14 cellular contexts compared by ENCODE assay signal in the genomic region with DNA sequence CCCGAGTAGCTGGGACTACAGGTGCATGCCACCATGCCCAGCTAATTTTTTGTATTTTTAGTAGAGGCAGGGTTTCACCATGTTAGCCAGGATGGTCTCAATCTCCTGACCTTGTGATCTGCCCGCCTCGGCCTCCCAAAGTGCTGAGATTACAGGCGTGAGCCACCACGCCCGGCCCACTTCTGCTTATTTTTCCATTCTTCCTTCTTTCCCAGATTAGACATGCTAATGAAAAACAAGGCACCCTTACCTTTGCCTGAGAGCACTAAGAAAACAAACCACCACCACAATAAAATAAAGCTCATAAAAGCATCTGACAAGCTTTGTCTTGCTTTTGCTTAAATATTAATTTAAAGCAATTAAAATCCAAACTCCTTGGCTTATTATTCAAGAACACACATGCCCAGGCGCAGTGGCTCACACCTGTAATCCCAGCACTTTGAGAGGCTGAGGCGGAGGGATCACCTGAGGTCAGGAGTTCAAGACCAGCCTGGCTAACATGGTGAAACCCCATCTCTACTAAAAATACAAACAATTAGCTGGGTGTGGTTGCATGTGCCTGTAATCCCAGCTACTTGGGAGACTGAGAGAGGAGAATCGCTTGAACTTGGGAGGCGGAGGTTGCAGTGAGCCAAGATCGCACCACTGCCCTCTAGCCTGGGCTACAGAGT. TPM values are rescaled to one million over a fixed set of nuclear protein-coding genes. Genes with fewer than 3 reads are reported as not detected.
"Had no signal": no experiment of that assay in that cellular context is flagged by ENCODE, and none has a peak within 500 bp of the region (broad histone marks: within the 10 kb centered on the region; RNA-seq: fewer than 3 reads in every experiment).

No MANE protein-coding gene starts in this region.

RNA-seq across cellular contexts. Expression of gene HTR3D, which starts 24.3 kb away (rescaled TPM):
- total RNA-seq: aorta; cardiac septum; chondrocyte; dermis blood vessel endothelial cell; esophagus muscularis mucosa; heart left ventricle; lower leg skin; natural killer cell; osteocyte; pulmonary artery endothelial cell; T-helper 2 cell treated with Interferon-gamma antibody and Interleukin-4, amounts not matched to agents 100 ng/mL and 5 ng/mL, for 36 hours; testis; vagina had no signal
- polyA plus RNA-seq: adipose tissue, aorta, heart left ventricle had no signal

RNA-seq across cellular contexts. Expression of gene HTR3C, which starts 45.6 kb away (rescaled TPM):
- total RNA-seq: aorta; cardiac septum; chondrocyte; dermis blood vessel endothelial cell; esophagus muscularis mucosa; heart left ventricle; lower leg skin; natural killer cell; osteocyte; pulmonary artery endothelial cell; T-helper 2 cell treated with Interferon-gamma antibody and Interleukin-4, amounts not matched to agents 100 ng/mL and 5 ng/mL, for 36 hours; vagina had no signal
- polyA plus RNA-seq: adipose tissue, aorta, heart left ventricle had no signal
